In the genomic region with DNA sequence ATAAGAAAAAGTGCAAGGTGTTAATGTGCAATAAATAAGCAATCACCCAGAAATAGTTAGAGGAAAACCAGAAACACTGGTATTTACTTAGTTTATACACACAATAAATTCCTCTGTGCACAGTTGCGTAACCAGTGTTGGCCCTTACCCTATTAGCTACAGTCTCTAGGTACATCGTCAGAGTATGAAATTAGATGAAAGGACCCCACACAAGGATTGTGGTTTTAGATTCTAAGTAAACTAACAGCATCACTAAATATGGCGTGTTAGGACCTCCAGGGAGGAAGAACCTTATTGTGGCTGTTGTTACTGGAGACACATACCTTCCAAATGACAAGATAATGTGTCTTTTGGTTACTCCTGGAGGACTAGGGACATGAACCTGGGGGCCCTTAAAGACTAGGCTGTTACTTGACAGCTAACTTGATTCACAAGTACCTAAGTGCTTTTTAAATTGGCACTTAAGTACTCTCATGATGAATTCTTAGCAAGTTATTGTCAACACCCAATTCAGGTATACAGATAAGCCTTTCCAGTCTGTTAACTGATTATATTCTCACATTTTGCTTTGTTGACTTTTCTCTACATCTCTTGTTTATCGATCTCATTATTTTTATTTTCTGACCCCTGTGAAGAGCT, we compare ENCODE assay signal across 1 cellular context.
TF ChIP-seq lines count a peak whose summit lies in the region.

No MANE protein-coding gene starts in this region.

TF ChIP-seq in HepG2, 621 proteins besides CTCF, POLR2A, EP300 and RAD21 (continued from another document and continues in another):
- TF ChIP-seq ZFP37 (CRISPR knock-in tag; IDR thresholded peaks at IDR 0.05; ENCODE audit: borderline replicate concordance) (no peak), MIER3 (CRISPR knock-in tag; IDR thresholded peaks at IDR 0.05; ENCODE audit: borderline replicate concordance) (no peak), KAT2B (IDR thresholded peaks at IDR 0.05; ENCODE audit: borderline replicate concordance, low read depth, low read length) (no peak), BCL6 (CRISPR knock-in tag; IDR thresholded peaks at IDR 0.05) (0 out of 2 replicates have a peak, but pooled peaks have one; percentile 25), NFKB2 (CRISPR knock-in tag; IDR thresholded peaks at IDR 0.05; ENCODE audit: borderline replicate concordance) (no peak), PTBP1 (IDR thresholded peaks at IDR 0.05; ENCODE audit: low read depth, low read length, poor library complexity, severe bottlenecking) (no peak), TBX2 (CRISPR knock-in tag; IDR thresholded peaks at IDR 0.05; ENCODE audit: borderline replicate concordance) (peak; percentile 24; the same call in 1 of the 2 replicates), ZNF724P (CRISPR knock-in tag; IDR thresholded peaks at IDR 0.05; ENCODE audit: borderline replicate concordance) (no peak), ZNF816 (CRISPR knock-in tag; IDR thresholded peaks at IDR 0.05; ENCODE audit: borderline replicate concordance) (no peak), TAF1 (CRISPR knock-in tag; IDR thresholded peaks at IDR 0.05) (no peak), CREB1 (IDR thresholded peaks at IDR 0.05) (no peak), CREB1 (CRISPR knock-in tag; IDR thresholded peaks at IDR 0.05) (peak; percentile 46; the same call in 1 of the 2 replicates), AKAP8 (CRISPR knock-in tag; IDR thresholded peaks at IDR 0.05) (no peak), CCAR2 (optimal IDR thresholded peaks at IDR 0.05; ENCODE audit: low read depth, low read length) (no peak), ZNF101 (CRISPR knock-in tag; IDR thresholded peaks at IDR 0.05; ENCODE audit: borderline replicate concordance, low read depth) (no peak), ZNF136 (CRISPR knock-in tag; IDR thresholded peaks at IDR 0.05; ENCODE audit: low read depth) (no peak), KDM3A (CRISPR knock-in tag; IDR thresholded peaks at IDR 0.05; ENCODE audit: low read depth) (no peak), ZNF550 (CRISPR knock-in tag; IDR thresholded peaks at IDR 0.05; ENCODE audit: borderline replicate concordance) (no peak), MEIS2 (CRISPR knock-in tag; IDR thresholded peaks at IDR 0.05) (no peak), TEAD3 (CRISPR knock-in tag; optimal IDR thresholded peaks at IDR 0.05; ENCODE audit: borderline replicate concordance) (peak; percentile 77), SP140L (CRISPR knock-in tag; IDR thresholded peaks at IDR 0.05; ENCODE audit: borderline replicate concordance) (no peak), ZNF883 (CRISPR knock-in tag; IDR thresholded peaks at IDR 0.05; ENCODE audit: not compliant biosample characterization) (no peak), ARID3A (IDR thresholded peaks at IDR 0.05; ENCODE audit: low read depth, low read length) (0 out of 2 replicates have a peak, but pooled peaks have one; percentile 49), PAX8 (CRISPR knock-in tag; IDR thresholded peaks at IDR 0.05; ENCODE audit: borderline replicate concordance) (no peak), ZNF562 (CRISPR knock-in tag; IDR thresholded peaks at IDR 0.05; ENCODE audit: borderline replicate concordance) (no peak), TBX3 (IDR thresholded peaks at IDR 0.05; ENCODE audit: borderline replicate concordance) (peak; percentile 39; the same call in 1 of the 2 replicates), PRPF4 (IDR thresholded peaks at IDR 0.05; ENCODE audit: low read depth, low read length, poor library complexity, severe bottlenecking) (no peak), ISL2 (CRISPR knock-in tag; IDR thresholded peaks at IDR 0.05) (peak; percentile 75), ZNF430 (CRISPR knock-in tag; IDR thresholded peaks at IDR 0.05) (no peak), NR2F6 (IDR thresholded peaks at IDR 0.05) (no peak), NR2F6 (CRISPR knock-in tag; IDR thresholded peaks at IDR 0.05) (peak; percentile 38; the same call in 1 of the 2 replicates), ZFY (CRISPR knock-in tag; IDR thresholded peaks at IDR 0.05) (no peak), SNAI1 (CRISPR knock-in tag; IDR thresholded peaks at IDR 0.05; ENCODE audit: borderline replicate concordance) (no peak), ZMYM4 (CRISPR knock-in tag; IDR thresholded peaks at IDR 0.05) (peak; percentile 55; the same call in 1 of the 2 replicates), JARID2 (CRISPR knock-in tag; IDR thresholded peaks at IDR 0.05; ENCODE audit: insufficient replicate concordance) (no peak), FUBP1 (CRISPR knock-in tag; IDR thresholded peaks at IDR 0.05; ENCODE audit: borderline replicate concordance) (no peak), ELF1 (CRISPR knock-in tag; IDR thresholded peaks at IDR 0.05) (no peak), KDM4B (CRISPR knock-in tag; IDR thresholded peaks at IDR 0.05) (no peak), ZNF180 (CRISPR knock-in tag; IDR thresholded peaks at IDR 0.05; ENCODE audit: borderline replicate concordance, low read depth) (no peak), NRL (CRISPR knock-in tag; IDR thresholded peaks at IDR 0.05; ENCODE audit: borderline replicate concordance) (no peak), ZNF616 (CRISPR knock-in tag; IDR thresholded peaks at IDR 0.05; ENCODE audit: low read depth) (no peak), XRCC5 (optimal IDR thresholded peaks at IDR 0.05; ENCODE audit: low read length) (no peak), HIVEP1 (CRISPR knock-in tag; IDR thresholded peaks at IDR 0.05) (no peak), SUZ12 (IDR thresholded peaks at IDR 0.05; ENCODE audit: low read depth, low read length) (no peak)
- TF ChIP-seq, protein P1, sequence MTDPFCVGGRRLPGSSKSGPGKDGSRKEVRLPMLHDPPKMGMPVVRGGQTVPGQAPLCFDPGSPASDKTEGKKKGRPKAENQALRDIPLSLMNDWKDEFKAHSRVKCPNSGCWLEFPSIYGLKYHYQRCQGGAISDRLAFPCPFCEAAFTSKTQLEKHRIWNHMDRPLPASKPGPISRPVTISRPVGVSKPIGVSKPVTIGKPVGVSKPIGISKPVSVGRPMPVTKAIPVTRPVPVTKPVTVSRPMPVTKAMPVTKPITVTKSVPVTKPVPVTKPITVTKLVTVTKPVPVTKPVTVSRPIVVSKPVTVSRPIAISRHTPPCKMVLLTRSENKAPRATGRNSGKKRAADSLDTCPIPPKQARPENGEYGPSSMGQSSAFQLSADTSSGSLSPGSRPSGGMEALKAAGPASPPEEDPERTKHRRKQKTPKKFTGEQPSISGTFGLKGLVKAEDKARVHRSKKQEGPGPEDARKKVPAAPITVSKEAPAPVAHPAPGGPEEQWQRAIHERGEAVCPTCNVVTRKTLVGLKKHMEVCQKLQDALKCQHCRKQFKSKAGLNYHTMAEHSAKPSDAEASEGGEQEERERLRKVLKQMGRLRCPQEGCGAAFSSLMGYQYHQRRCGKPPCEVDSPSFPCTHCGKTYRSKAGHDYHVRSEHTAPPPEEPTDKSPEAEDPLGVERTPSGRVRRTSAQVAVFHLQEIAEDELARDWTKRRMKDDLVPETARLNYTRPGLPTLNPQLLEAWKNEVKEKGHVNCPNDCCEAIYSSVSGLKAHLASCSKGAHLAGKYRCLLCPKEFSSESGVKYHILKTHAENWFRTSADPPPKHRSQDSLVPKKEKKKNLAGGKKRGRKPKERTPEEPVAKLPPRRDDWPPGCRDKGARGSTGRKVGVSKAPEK (CRISPR knock-in tag; IDR thresholded peaks at IDR 0.05; ENCODE audit: borderline replicate concordance) = no peak
- TF ChIP-seq, protein P2, sequence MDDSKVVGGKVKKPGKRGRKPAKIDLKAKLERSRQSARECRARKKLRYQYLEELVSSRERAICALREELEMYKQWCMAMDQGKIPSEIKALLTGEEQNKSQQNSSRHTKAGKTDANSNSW (CRISPR knock-in tag; IDR thresholded peaks at IDR 0.05; ENCODE audit: borderline replicate concordance) = no peak
- TF ChIP-seq, protein P3, sequence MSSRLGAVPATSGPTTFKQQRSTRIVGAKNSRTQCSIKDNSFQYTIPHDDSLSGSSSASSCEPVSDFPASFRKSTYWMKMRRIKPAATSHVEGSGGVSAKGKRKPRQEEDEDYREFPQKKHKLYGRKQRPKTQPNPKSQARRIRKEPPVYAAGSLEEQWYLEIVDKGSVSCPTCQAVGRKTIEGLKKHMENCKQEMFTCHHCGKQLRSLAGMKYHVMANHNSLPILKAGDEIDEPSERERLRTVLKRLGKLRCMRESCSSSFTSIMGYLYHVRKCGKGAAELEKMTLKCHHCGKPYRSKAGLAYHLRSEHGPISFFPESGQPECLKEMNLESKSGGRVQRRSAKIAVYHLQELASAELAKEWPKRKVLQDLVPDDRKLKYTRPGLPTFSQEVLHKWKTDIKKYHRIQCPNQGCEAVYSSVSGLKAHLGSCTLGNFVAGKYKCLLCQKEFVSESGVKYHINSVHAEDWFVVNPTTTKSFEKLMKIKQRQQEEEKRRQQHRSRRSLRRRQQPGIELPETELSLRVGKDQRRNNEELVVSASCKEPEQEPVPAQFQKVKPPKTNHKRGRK (CRISPR knock-in tag; IDR thresholded peaks at IDR 0.05) = no peak
- TF ChIP-seq, protein P4, sequence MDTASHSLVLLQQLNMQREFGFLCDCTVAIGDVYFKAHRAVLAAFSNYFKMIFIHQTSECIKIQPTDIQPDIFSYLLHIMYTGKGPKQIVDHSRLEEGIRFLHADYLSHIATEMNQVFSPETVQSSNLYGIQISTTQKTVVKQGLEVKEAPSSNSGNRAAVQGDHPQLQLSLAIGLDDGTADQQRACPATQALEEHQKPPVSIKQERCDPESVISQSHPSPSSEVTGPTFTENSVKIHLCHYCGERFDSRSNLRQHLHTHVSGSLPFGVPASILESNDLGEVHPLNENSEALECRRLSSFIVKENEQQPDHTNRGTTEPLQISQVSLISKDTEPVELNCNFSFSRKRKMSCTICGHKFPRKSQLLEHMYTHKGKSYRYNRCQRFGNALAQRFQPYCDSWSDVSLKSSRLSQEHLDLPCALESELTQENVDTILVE (CRISPR knock-in tag; IDR thresholded peaks at IDR 0.05) = no peak
- TF ChIP-seq, protein P5, sequence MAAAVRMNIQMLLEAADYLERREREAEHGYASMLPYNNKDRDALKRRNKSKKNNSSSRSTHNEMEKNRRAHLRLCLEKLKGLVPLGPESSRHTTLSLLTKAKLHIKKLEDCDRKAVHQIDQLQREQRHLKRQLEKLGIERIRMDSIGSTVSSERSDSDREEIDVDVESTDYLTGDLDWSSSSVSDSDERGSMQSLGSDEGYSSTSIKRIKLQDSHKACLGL (CRISPR knock-in tag; IDR thresholded peaks at IDR 0.05) = no peak
- TF ChIP-seq, protein P6, sequence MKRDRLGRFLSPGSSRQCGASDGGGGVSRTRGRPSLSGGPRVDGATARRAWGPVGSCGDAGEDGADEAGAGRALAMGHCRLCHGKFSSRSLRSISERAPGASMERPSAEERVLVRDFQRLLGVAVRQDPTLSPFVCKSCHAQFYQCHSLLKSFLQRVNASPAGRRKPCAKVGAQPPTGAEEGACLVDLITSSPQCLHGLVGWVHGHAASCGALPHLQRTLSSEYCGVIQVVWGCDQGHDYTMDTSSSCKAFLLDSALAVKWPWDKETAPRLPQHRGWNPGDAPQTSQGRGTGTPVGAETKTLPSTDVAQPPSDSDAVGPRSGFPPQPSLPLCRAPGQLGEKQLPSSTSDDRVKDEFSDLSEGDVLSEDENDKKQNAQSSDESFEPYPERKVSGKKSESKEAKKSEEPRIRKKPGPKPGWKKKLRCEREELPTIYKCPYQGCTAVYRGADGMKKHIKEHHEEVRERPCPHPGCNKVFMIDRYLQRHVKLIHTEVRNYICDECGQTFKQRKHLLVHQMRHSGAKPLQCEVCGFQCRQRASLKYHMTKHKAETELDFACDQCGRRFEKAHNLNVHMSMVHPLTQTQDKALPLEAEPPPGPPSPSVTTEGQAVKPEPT (CRISPR knock-in tag; IDR thresholded peaks at IDR 0.05; ENCODE audit: low read depth) = no peak
- TF ChIP-seq, protein P7, sequence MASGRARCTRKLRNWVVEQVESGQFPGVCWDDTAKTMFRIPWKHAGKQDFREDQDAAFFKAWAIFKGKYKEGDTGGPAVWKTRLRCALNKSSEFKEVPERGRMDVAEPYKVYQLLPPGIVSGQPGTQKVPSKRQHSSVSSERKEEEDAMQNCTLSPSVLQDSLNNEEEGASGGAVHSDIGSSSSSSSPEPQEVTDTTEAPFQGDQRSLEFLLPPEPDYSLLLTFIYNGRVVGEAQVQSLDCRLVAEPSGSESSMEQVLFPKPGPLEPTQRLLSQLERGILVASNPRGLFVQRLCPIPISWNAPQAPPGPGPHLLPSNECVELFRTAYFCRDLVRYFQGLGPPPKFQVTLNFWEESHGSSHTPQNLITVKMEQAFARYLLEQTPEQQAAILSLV (CRISPR knock-in tag; IDR thresholded peaks at IDR 0.05; ENCODE audit: borderline replicate concordance) = no peak
- TF ChIP-seq, protein P8, sequence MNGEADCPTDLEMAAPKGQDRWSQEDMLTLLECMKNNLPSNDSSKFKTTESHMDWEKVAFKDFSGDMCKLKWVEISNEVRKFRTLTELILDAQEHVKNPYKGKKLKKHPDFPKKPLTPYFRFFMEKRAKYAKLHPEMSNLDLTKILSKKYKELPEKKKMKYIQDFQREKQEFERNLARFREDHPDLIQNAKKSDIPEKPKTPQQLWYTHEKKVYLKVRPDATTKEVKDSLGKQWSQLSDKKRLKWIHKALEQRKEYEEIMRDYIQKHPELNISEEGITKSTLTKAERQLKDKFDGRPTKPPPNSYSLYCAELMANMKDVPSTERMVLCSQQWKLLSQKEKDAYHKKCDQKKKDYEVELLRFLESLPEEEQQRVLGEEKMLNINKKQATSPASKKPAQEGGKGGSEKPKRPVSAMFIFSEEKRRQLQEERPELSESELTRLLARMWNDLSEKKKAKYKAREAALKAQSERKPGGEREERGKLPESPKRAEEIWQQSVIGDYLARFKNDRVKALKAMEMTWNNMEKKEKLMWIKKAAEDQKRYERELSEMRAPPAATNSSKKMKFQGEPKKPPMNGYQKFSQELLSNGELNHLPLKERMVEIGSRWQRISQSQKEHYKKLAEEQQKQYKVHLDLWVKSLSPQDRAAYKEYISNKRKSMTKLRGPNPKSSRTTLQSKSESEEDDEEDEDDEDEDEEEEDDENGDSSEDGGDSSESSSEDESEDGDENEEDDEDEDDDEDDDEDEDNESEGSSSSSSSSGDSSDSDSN (CRISPR knock-in tag; IDR thresholded peaks at IDR 0.05) = no peak
